Comparison of ENCODE assay signal across 24 cellular contexts in genomic region chr19:29539131-29539530, GRCh38. TPM values are rescaled to one million over a fixed set of nuclear protein-coding genes. Genes with fewer than 3 reads are reported as not detected.
"Had no signal": no experiment of that assay in that cellular context is flagged by ENCODE, and none has a peak within 500 bp of the region (broad histone marks: within the 10 kb centered on the region; RNA-seq: fewer than 3 reads in every experiment).

No MANE protein-coding gene starts in this region.

- ATAC-seq: heart left ventricle; mucosa of descending colon; naive thymus-derived CD8-positive, alpha-beta T cell; right cardiac atrium; stimulated activated naive B cell treated with anti-CD40 and anti-IgM and Interleukin-4, amounts not matched to agents 10 μg/mL and 1 μg/mL and 100 μg/mL, for 72 hours; stimulated activated naive CD8-positive, alpha-beta T cell treated with anti-CD3 and anti-CD28 coated beads, Interleukin-15, amount 100 ng/mL, for 72 hours had no signal

- H3K4me3 ChIP-seq: coronary artery, heart left ventricle, mucosa of descending colon, testis, tibial nerve had no signal

- H3K27me3 ChIP-seq: testis had no signal

- H3K4me1 ChIP-seq: heart left ventricle, testis, tibial nerve had no signal

- H3K4me3 Mint-ChIP-seq: naive thymus-derived CD8-positive, alpha-beta T cell; stimulated activated naive B cell treated with anti-CD40 and anti-IgM and Interleukin-4, amounts not matched to agents 10 μg/mL and 1 μg/mL and 100 μg/mL, for 72 hours; stimulated activated naive CD8-positive, alpha-beta T cell treated with anti-CD3 and anti-CD28 coated beads, Interleukin-15, amount 100 ng/mL, for 72 hours had no signal

- H3K9me3 ChIP-seq: heart left ventricle, mucosa of descending colon, testis, tibial nerve had no signal

- H3K27ac ChIP-seq: coronary artery, heart left ventricle, testis, tibial nerve had no signal

- H3K36me3 ChIP-seq: heart left ventricle, tibial nerve had no signal

- H3K27ac Mint-ChIP-seq: stimulated activated naive B cell treated with anti-CD40 and anti-IgM and Interleukin-4, amounts not matched to agents 10 μg/mL and 1 μg/mL and 100 μg/mL, for 72 hours; stimulated activated naive CD8-positive, alpha-beta T cell treated with anti-CD3 and anti-CD28 coated beads, Interleukin-15, amount 100 ng/mL, for 72 hours had no signal

- H3K36me3 Mint-ChIP-seq: naive thymus-derived CD8-positive, alpha-beta T cell; stimulated activated naive B cell treated with anti-CD40 and anti-IgM and Interleukin-4, amounts not matched to agents 10 μg/mL and 1 μg/mL and 100 μg/mL, for 72 hours had no signal

- DNase-seq: effector CD4-positive, alpha-beta T cell; foreskin melanocyte; hippocampal formation; kidney glomerular epithelial cell; mammary epithelial cell; mucosa of descending colon; naive thymus-derived CD8-positive, alpha-beta T cell; right cardiac atrium; stimulated activated CD4-positive, alpha-beta T cell treated with anti-CD3 and anti-CD28 coated beads, Interleukin-15, amount 100 ng/mL, for 24 hours; stimulated activated CD4-positive, alpha-beta T cell treated with anti-CD3 and anti-CD28 coated beads, Interleukin-1b, Interleukin-23, amount 100 ng/mL, for 48 hours; stimulated activated CD4-positive, alpha-beta T cell treated with anti-CD3 and anti-CD28 coated beads, Interleukin-4, amount 100 ng/mL, for 24 hours; stimulated activated naive B cell treated with anti-CD40 and anti-IgM and Interleukin-4, amounts not matched to agents 10 μg/mL and 1 μg/mL and 100 μg/mL, for 72 hours; stimulated activated naive CD8-positive, alpha-beta T cell treated with anti-CD3 and anti-CD28 coated beads, Interleukin-15, amount 100 ng/mL, for 72 hours; testis had no signal

- H3K9me3 Mint-ChIP-seq: stimulated activated naive CD8-positive, alpha-beta T cell treated with anti-CD3 and anti-CD28 coated beads, Interleukin-15, amount 100 ng/mL, for 72 hours had no signal

- H3K4me1 Mint-ChIP-seq: naive thymus-derived CD8-positive, alpha-beta T cell; stimulated activated naive B cell treated with anti-CD40 and anti-IgM and Interleukin-4, amounts not matched to agents 10 μg/mL and 1 μg/mL and 100 μg/mL, for 72 hours; stimulated activated naive CD8-positive, alpha-beta T cell treated with anti-CD3 and anti-CD28 coated beads, Interleukin-15, amount 100 ng/mL, for 72 hours had no signal

RNA-seq across cellular contexts. Expression of gene VSTM2B, which starts 13.3 kb away (rescaled TPM):
- total RNA-seq: dermis microvascular lymphatic vessel endothelial cell; glomerular endothelial cell; heart left ventricle; lower leg skin; mammary epithelial cell; naive thymus-derived CD8-positive, alpha-beta T cell; osteocyte; right cardiac atrium; subcutaneous adipose tissue; tibial nerve; ureter had no signal
- polyA plus RNA-seq: esophagus, heart left ventricle, mammary epithelial cell, right cardiac atrium had no signal
